ENCODE assay signal across 33 cellular contexts in genomic region chr15:90208372-90208771, GRCh38. TPM values are rescaled to one million over a fixed set of nuclear protein-coding genes. Genes with fewer than 3 reads are reported as not detected.
"Had no signal": no experiment of that assay in that cellular context is flagged by ENCODE, and none has a peak within 500 bp of the region (broad histone marks: within the 10 kb centered on the region; RNA-seq: fewer than 3 reads in every experiment).

No MANE protein-coding gene starts in this region.

- DNase-seq: activated CD4-positive, alpha-beta memory T cell treated with anti-CD3 and anti-CD28 coated beads for 36 hours; activated CD4-positive, alpha-beta T cell treated with anti-CD3 and anti-CD28 coated beads, Interleukin-2, amount 10 ng/mL, durations not matched to agents 24 days and 14 days; activated CD4-positive, CD25-positive, alpha-beta regulatory T cell treated with anti-CD3 and anti-CD28 coated beads, Interleukin-2, amount 50 U/mL, for 72 hours; activated CD8-positive, alpha-beta memory T cell treated with anti-CD3 and anti-CD28 coated beads, Interleukin-2, amount 50 U/mL, for 4 hours; activated gamma-delta T cell; activated naive CD4-positive, alpha-beta T cell treated with anti-CD3 and anti-CD28 coated beads, Interleukin-2, amount 10 ng/mL, durations not matched to agents 7 days and 5 days; activated naive CD8-positive, alpha-beta T cell treated with anti-CD3 and anti-CD28 coated beads, Interleukin-2, amount 10 ng/mL, durations not matched to agents 7 days and 5 days; activated T-cell treated with anti-CD3 and anti-CD28 coated beads, Interleukin-2, amount 50 U/mL, for 1 hour; amniotic stem cell; central memory CD4-positive, alpha-beta T cell; erythroblast; foreskin fibroblast; head of caudate nucleus; hippocampal formation; left colon; mammary epithelial cell; naive thymus-derived CD4-positive, alpha-beta T cell; psoas muscle; stimulated activated CD4-positive, alpha-beta T cell treated with anti-CD3 and anti-CD28 coated beads, Interleukin-1b, Interleukin-23, amount 100 ng/mL, for 48 hours; stimulated activated CD4-positive, alpha-beta T cell treated with anti-CD3 and anti-CD28 coated beads, Interleukin-4, amount 100 ng/mL, for 4 hours; stimulated activated CD8-positive, alpha-beta memory T cell treated with anti-CD3 and anti-CD28 coated beads, Interleukin-4, amount 100 ng/mL, for 48 hours; stimulated activated naive CD4-positive, alpha-beta T cell; T-cell; tibial artery; upper lobe of right lung had no signal

- H3K4me2 ChIP-seq: smooth muscle cell had no signal

- H3K27me3 ChIP-seq: breast epithelium, pancreas, suprapubic skin, tibial artery, upper lobe of right lung had no signal

- H3K27me3 Mint-ChIP-seq: activated CD4-positive, alpha-beta memory T cell treated with anti-CD3 and anti-CD28 coated beads for 36 hours; activated CD4-positive, alpha-beta T cell treated with anti-CD3 and anti-CD28 coated beads, Interleukin-2, amount 10 ng/mL, durations not matched to agents 24 days and 14 days; activated naive CD4-positive, alpha-beta T cell treated with anti-CD3 and anti-CD28 coated beads, Interleukin-2, amount 10 ng/mL, durations not matched to agents 7 days and 5 days; activated naive CD8-positive, alpha-beta T cell treated with anti-CD3 and anti-CD28 coated beads, Interleukin-2, amount 10 ng/mL, durations not matched to agents 7 days and 5 days; naive thymus-derived CD4-positive, alpha-beta T cell; T-cell had no signal

- H3K9me3 ChIP-seq: breast epithelium, pancreas, psoas muscle, suprapubic skin, tibial artery, upper lobe of right lung had no signal

- ATAC-seq: left colon; naive thymus-derived CD4-positive, alpha-beta T cell; pancreas; psoas muscle; T-cell; upper lobe of right lung had no signal

- FAIRE-seq: keratinocyte, pancreas, TTC549 had no signal

- H3K36me3 ChIP-seq: breast epithelium had no signal

- H3K4me1 ChIP-seq: psoas muscle had no signal

- H3K27ac ChIP-seq: breast epithelium, pancreas, psoas muscle, suprapubic skin, tibial artery, upper lobe of right lung, VCaP had no signal

- H3K9me3 Mint-ChIP-seq: activated CD4-positive, alpha-beta memory T cell treated with anti-CD3 and anti-CD28 coated beads for 36 hours; activated CD4-positive, alpha-beta T cell treated with anti-CD3 and anti-CD28 coated beads, Interleukin-2, amount 10 ng/mL, durations not matched to agents 24 days and 14 days; activated naive CD4-positive, alpha-beta T cell treated with anti-CD3 and anti-CD28 coated beads, Interleukin-2, amount 10 ng/mL, durations not matched to agents 7 days and 5 days; activated naive CD8-positive, alpha-beta T cell treated with anti-CD3 and anti-CD28 coated beads, Interleukin-2, amount 10 ng/mL, durations not matched to agents 7 days and 5 days; mesothelial cell of epicardium; naive thymus-derived CD4-positive, alpha-beta T cell; T-cell had no signal

- H3K4me3 ChIP-seq: breast epithelium, pancreas, psoas muscle, smooth muscle cell, suprapubic skin, tibial artery, upper lobe of right lung had no signal

- H3K27ac Mint-ChIP-seq: activated CD4-positive, alpha-beta memory T cell treated with anti-CD3 and anti-CD28 coated beads for 36 hours; activated CD4-positive, alpha-beta T cell treated with anti-CD3 and anti-CD28 coated beads, Interleukin-2, amount 10 ng/mL, durations not matched to agents 24 days and 14 days; activated naive CD4-positive, alpha-beta T cell treated with anti-CD3 and anti-CD28 coated beads, Interleukin-2, amount 10 ng/mL, durations not matched to agents 7 days and 5 days; activated naive CD8-positive, alpha-beta T cell treated with anti-CD3 and anti-CD28 coated beads, Interleukin-2, amount 10 ng/mL, durations not matched to agents 7 days and 5 days; mesothelial cell of epicardium; T-cell had no signal

- H3K4me3 Mint-ChIP-seq: activated CD4-positive, alpha-beta memory T cell treated with anti-CD3 and anti-CD28 coated beads for 36 hours; activated CD4-positive, alpha-beta T cell treated with anti-CD3 and anti-CD28 coated beads, Interleukin-2, amount 10 ng/mL, durations not matched to agents 24 days and 14 days; activated naive CD4-positive, alpha-beta T cell treated with anti-CD3 and anti-CD28 coated beads, Interleukin-2, amount 10 ng/mL, durations not matched to agents 7 days and 5 days; activated naive CD8-positive, alpha-beta T cell treated with anti-CD3 and anti-CD28 coated beads, Interleukin-2, amount 10 ng/mL, durations not matched to agents 7 days and 5 days; mesothelial cell of epicardium; naive thymus-derived CD4-positive, alpha-beta T cell; T-cell had no signal

RNA-seq across cellular contexts. Expression of gene TTLL13, which starts 41.0 kb away (rescaled TPM):
- total RNA-seq: upper lobe of right lung had no signal
- polyA plus RNA-seq: naive thymus-derived CD4-positive, alpha-beta T cell had no signal
